ENCODE assay signal across 17 cellular contexts in the genomic region with DNA sequence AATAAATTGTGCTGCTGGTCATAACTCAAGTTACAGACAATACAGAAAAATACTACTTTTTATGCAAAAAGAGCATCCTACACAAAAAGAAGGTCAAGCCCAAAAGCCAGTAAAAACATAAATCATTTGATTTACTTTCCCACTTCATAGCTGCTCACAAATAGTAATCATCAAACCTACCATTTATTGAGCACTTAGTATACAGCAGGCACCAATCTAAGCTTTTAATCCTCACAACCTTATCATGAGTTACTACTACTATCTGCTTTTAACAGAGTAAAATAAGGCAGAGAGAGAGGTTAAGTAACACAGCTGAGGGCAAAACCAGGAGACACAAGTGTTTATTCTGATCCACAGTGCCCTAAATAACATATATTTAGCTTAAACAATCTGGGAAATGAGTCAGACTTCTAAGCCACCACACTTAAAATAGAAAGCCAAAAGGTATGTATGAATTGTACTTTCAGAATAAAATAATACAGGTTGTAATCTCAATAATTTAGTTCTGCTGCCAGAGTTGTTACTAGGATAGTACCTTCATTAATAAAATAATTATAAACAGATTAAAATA. TPM values are rescaled to one million over a fixed set of nuclear protein-coding genes. Genes with fewer than 3 reads are reported as not detected.
DNase-seq lines count a peak whose midpoint lies in the region; ATAC-seq and TF ChIP-seq lines count a peak whose summit lies in the region.
"Had no signal": no experiment of that assay in that cellular context is flagged by ENCODE, and none has a peak within 500 bp of the region (broad histone marks: within the 10 kb centered on the region; RNA-seq: fewer than 3 reads in every experiment).

No MANE protein-coding gene starts in this region.

- H3K9me3 Mint-ChIP-seq in CD4-positive, alpha-beta T cell: no peaks in the 10 kb centered on the region
- H3K9me3 Mint-ChIP-seq in GM23338 (peaks cover 3% of the 10 kb centered on the region; the same call in 2 of the 3 replicates), CD14-positive monocyte (peaks cover 0 to 4% (median 0%) of the 10 kb centered on the region in 7 donors)
- no peaks in the 10 kb centered on the region for H3K9me3 Mint-ChIP-seq in activated CD4-positive, alpha-beta memory T cell treated with anti-CD3 and anti-CD28 coated beads for 36 hours
- H3K9me3 Mint-ChIP-seq: memory B cell; T-helper 1 cell treated with Interleukin-12 subunit alpha and Interleukin-12 subunit beta and Interleukin-4 antibody, amounts not matched to agents 30 μg/mL and 1 μg/mL, for 36 hours had no signal

- CTCF ChIA-PET in CD4-positive, alpha-beta T cell (lab: Charles Lee): interaction anchor here (1.5 kb wide), 1 partner anchor 8 kb away, joined by 5 read pairs; a partner anchor contains a TSS
- CTCF ChIA-PET in activated CD4-positive, alpha-beta memory T cell treated with anti-CD3 and anti-CD28 coated beads for 36 hours (lab: Charles Lee): interaction anchor here (0.9 kb wide), 1 partner anchor 16 kb away, joined by 3 read pairs; no protein-coding TSS in a partner anchor

- no peak overlapping the region for H3K27ac Mint-ChIP-seq in CD4-positive, alpha-beta T cell
- H3K27ac Mint-ChIP-seq in GM23338 (peak overlapping the region; percentile 99; the same call in 1 of the 2 replicates), CD14-positive monocyte (no peak overlapping the region)
- peak overlapping the region; percentile 38 for H3K27ac Mint-ChIP-seq in activated CD4-positive, alpha-beta memory T cell treated with anti-CD3 and anti-CD28 coated beads for 36 hours
- H3K27ac Mint-ChIP-seq: memory B cell; T-helper 1 cell treated with Interleukin-12 subunit alpha and Interleukin-12 subunit beta and Interleukin-4 antibody, amounts not matched to agents 30 μg/mL and 1 μg/mL, for 36 hours had no signal

- no peaks in the 10 kb centered on the region for H3K27me3 ChIP-seq in CD4-positive, alpha-beta T cell (ENCODE audit: control insufficient read depth, insufficient read depth, low read length)
- no peaks in the 10 kb centered on the region for H3K27me3 ChIP-seq in GM23338 (ENCODE audit: insufficient read depth)
- H3K27me3 ChIP-seq: BLaER1 treated with 17β-estradiol and CSF1 and Interleukin-3, amounts not matched to agents 10 nM and 100 nM; suprapubic skin had no signal

- peaks cover 6% of the 10 kb centered on the region for H3K36me3 ChIP-seq in GM23338 (ENCODE audit: insufficient read depth)
- H3K36me3 ChIP-seq: suprapubic skin had no signal

- no peak for TF ChIP-seq CTCF in CD4-positive, alpha-beta T cell (IDR thresholded peaks at IDR 0.05)
- TF ChIP-seq CTCF in GM23338 (conservative IDR thresholded peaks at IDR 0.05; ENCODE audit: low read depth in 2 of 2) (no peak), fibroblast of villous mesenchyme (IDR thresholded peaks at IDR 0.05; ENCODE audit: insufficient read depth, low read depth, low read length) (no peak), CD14-positive monocyte (IDR thresholded peaks at IDR 0.05) (no peak)

- no peak overlapping the region for H3K27ac ChIP-seq in CD4-positive, alpha-beta T cell (ENCODE audit: low read depth, low read length)
- 0 out of 2 replicates have a peak overlapping the region, but pooled peaks have one; percentile 96 for H3K27ac ChIP-seq in GM23338 (ENCODE audit: low read depth)
- H3K27ac ChIP-seq: suprapubic skin had no signal

- no peaks in the 10 kb centered on the region for H3K27me3 Mint-ChIP-seq in CD4-positive, alpha-beta T cell
- H3K27me3 Mint-ChIP-seq in GM23338 (ENCODE audit: insufficient read depth, low read depth, poor library complexity) (peaks cover 19% of the 10 kb centered on the region), CD14-positive monocyte (ENCODE audit: low read depth in 3 of 3) (peaks cover 0 to 1% (median 0%) of the 10 kb centered on the region in 3 donors)
- H3K27me3 Mint-ChIP-seq in activated CD4-positive, alpha-beta memory T cell treated with anti-CD3 and anti-CD28 coated beads for 36 hours: peaks cover 2% of the 10 kb centered on the region
- H3K27me3 Mint-ChIP-seq: memory B cell had no signal

- POLR2A ChIA-PET in CD4-positive, alpha-beta T cell (lab: Charles Lee): interaction anchor here (1.3 to 1.4 kb wide), 2 partner anchors 8 to 39 kb away, joined by 5 to 7 read pairs; a partner anchor contains a TSS
- POLR2A ChIA-PET in activated CD4-positive, alpha-beta memory T cell treated with anti-CD3 and anti-CD28 coated beads for 36 hours (lab: Charles Lee): interaction anchor here (0.7 to 2.5 kb wide), 3 partner anchors 10 to 82 kb away, joined by 3 to 9 read pairs (median 3); a partner anchor contains a TSS

- H3K4me1 Mint-ChIP-seq in CD4-positive, alpha-beta T cell (ENCODE audit: low read depth): peaks cover 16% of the 10 kb centered on the region
- H3K4me1 Mint-ChIP-seq in GM23338: peaks cover 5% of the 10 kb centered on the region
- H3K4me1 Mint-ChIP-seq in activated CD4-positive, alpha-beta memory T cell treated with anti-CD3 and anti-CD28 coated beads for 36 hours (ENCODE audit: low read depth): peaks cover 22% of the 10 kb centered on the region
- peaks cover 11% of the 10 kb centered on the region for H3K4me1 Mint-ChIP-seq in CD14-positive monocyte

- peaks cover 12% of the 10 kb centered on the region for H4K20me1 ChIP-seq in GM23338 (replicated peaks; ENCODE audit: insufficient read depth)

- no peak for ATAC-seq in CD4-positive, alpha-beta T cell (ENCODE audit: poor library complexity)
- no peak for ATAC-seq in GM23338
- ATAC-seq: activated CD4-positive, CD25-positive, alpha-beta regulatory T cell treated with anti-CD3 and anti-CD28 coated beads, Interleukin-2, amount 50 U/mL, for 24 hours; sciatic nerve had no signal

- H3K36me3 Mint-ChIP-seq in CD4-positive, alpha-beta T cell (ENCODE audit: low read depth): peaks cover 10% of the 10 kb centered on the region
- H3K36me3 Mint-ChIP-seq in GM23338 (ENCODE audit: low read depth) (peaks cover 27% of the 10 kb centered on the region), CD14-positive monocyte (no peaks in the 10 kb centered on the region)
- H3K36me3 Mint-ChIP-seq in activated CD4-positive, alpha-beta memory T cell treated with anti-CD3 and anti-CD28 coated beads for 36 hours: peaks cover 9% of the 10 kb centered on the region
- H3K36me3 Mint-ChIP-seq: memory B cell had no signal

- H2AFZ ChIP-seq in GM23338: no peak overlapping the region

- no peaks in the 10 kb centered on the region for H3K9me2 ChIP-seq in GM23338 (ENCODE audit: insufficient read depth)

- H3F3A ChIP-seq in GM23338 (replicated peaks; ENCODE audit: low read depth): 0 out of 2 replicates have a peak, but pooled peaks cover 7% of the 10 kb centered on the region

- H3K9me3 ChIP-seq in CD4-positive, alpha-beta T cell (ENCODE audit: control insufficient read depth, low read length): no peaks in the 10 kb centered on the region
- H3K9me3 ChIP-seq: suprapubic skin had no signal

- intact Hi-C loops in CD4-positive, alpha-beta T cell (cut with DNase I, micrococcal nuclease): loop anchor here in 1 of 2 experiments (2.0 kb wide), 1 partner anchor 54 kb away; no protein-coding TSS in a partner anchor
- intact Hi-C loops in activated CD4-positive, alpha-beta memory T cell treated with anti-CD3 and anti-CD28 coated beads for 36 hours (cut with micrococcal nuclease): no loop called here
- intact Hi-C loops in CD14-positive monocyte (cut with micrococcal nuclease): loop anchor here in 1 of 2 donors (10.0 kb wide), 1 partner anchor 54 kb away; a partner anchor contains a TSS

- peaks cover 31% of the 10 kb centered on the region for H3K79me2 ChIP-seq in GM23338 (replicated peaks; ENCODE audit: insufficient read depth)

- DNase-seq in CD4-positive, alpha-beta T cell: no peak
- DNase-seq in GM23338 (ENCODE audit: low spot score) (no peak), fibroblast of villous mesenchyme (ENCODE audit: low read depth) (peak; percentile 61), NCI-H345 (lab: John Stamatoyannopoulos, UW) (no peak), Ammon's horn (ENCODE audit: low spot score) (no peak), CD14-positive monocyte (ENCODE audit: low spot score) (no peak)
- DNase-seq in activated CD4-positive, alpha-beta memory T cell treated with anti-CD3 and anti-CD28 coated beads for 36 hours: no peak
- DNase-seq: anterior cingulate cortex, DMS53, NCI-H2029 treated with DMSO at 0.1 percent for 48 hours, NCI-H748 treated with DMSO at 0.1 percent for 48 hours had no signal

- H3K4me3 ChIP-seq in GM23338 (no peak overlapping the region), fibroblast of villous mesenchyme (ENCODE audit: low read depth, low read length) (no peak overlapping the region)
- H3K4me3 ChIP-seq: BLaER1 treated with 17β-estradiol and CSF1 and Interleukin-3, amounts not matched to agents 10 nM and 100 nM; suprapubic skin had no signal

- no peak overlapping the region for H3K4me2 ChIP-seq in GM23338

- peaks cover 7% of the 10 kb centered on the region for H3K4me1 ChIP-seq in GM23338 (ENCODE audit: insufficient read depth)

- H3K4me3 Mint-ChIP-seq in CD4-positive, alpha-beta T cell: peak overlapping the region; percentile 42
- H3K4me3 Mint-ChIP-seq in GM23338 (no peak overlapping the region), CD14-positive monocyte (no peak overlapping the region)
- H3K4me3 Mint-ChIP-seq in activated CD4-positive, alpha-beta memory T cell treated with anti-CD3 and anti-CD28 coated beads for 36 hours: no peak overlapping the region
- H3K4me3 Mint-ChIP-seq: memory B cell; T-helper 1 cell treated with Interleukin-12 subunit alpha and Interleukin-12 subunit beta and Interleukin-4 antibody, amounts not matched to agents 30 μg/mL and 1 μg/mL, for 36 hours had no signal

RNA-seq across cellular contexts. Expression of a gene that starts 1.7 kb away (rescaled TPM):
- 10 to 100 TPM; 10.3 to 11.1 TPM for total RNA-seq in CD4-positive, alpha-beta T cell
- 263 and 292 TPM in 2 replicates for total RNA-seq in GM23338 (2014; rRNA removed; shearing (Covaris generic))
- polyA plus RNA-seq in GM23338 (2016; fragmentation: Nextera tagmentation; extraction: Ambion mirVana) (97.5 and 105 TPM in 2 replicates), CD14-positive monocyte (10 to 100 TPM; 16.3 to 16.6 TPM)
- 100 to 1,000 TPM; 165 to 170 TPM for total RNA-seq in activated CD4-positive, alpha-beta memory T cell treated with anti-CD3 and anti-CD28 coated beads for 36 hours
- total RNA-seq in fibroblast of villous mesenchyme: 113 and 164 TPM in 2 replicates

RNA-seq across cellular contexts. Expression of a gene that starts 8.0 kb away (rescaled TPM):
- 10 to 100 TPM; 23.0 TPM for total RNA-seq in CD4-positive, alpha-beta T cell
- 45.8 and 55.2 TPM in 2 replicates for total RNA-seq in GM23338 (2014; rRNA removed; shearing (Covaris generic))
- polyA plus RNA-seq in GM23338 (2016; fragmentation: Nextera tagmentation; extraction: Ambion mirVana) (38.8 and 42.2 TPM in 2 replicates), CD14-positive monocyte (10 to 100 TPM; 29.2 to 31.9 TPM)
- total RNA-seq in activated CD4-positive, alpha-beta memory T cell treated with anti-CD3 and anti-CD28 coated beads for 36 hours: 10 to 100 TPM; 31.2 to 36.6 TPM
- 23.7 and 29.0 TPM in 2 replicates for total RNA-seq in fibroblast of villous mesenchyme

RNA-seq across cellular contexts. Expression of a gene that starts 39.3 kb away (rescaled TPM):
- total RNA-seq in CD4-positive, alpha-beta T cell: 10 to 100 TPM; 27.8 to 28.2 TPM
- 27.8 and 28.2 TPM in 2 replicates for total RNA-seq in GM23338 (2014; rRNA removed; shearing (Covaris generic))
- 13.7 and 14.4 TPM in 2 replicates for polyA plus RNA-seq in GM23338 (2016; fragmentation: Nextera tagmentation; extraction: Ambion mirVana)
- total RNA-seq in activated CD4-positive, alpha-beta memory T cell treated with anti-CD3 and anti-CD28 coated beads for 36 hours: 10 to 100 TPM; 22.3 to 24.5 TPM
- total RNA-seq in fibroblast of villous mesenchyme: 32.0 and 32.9 TPM in 2 replicates
- polyA plus RNA-seq in CD14-positive monocyte: 1 to 10 TPM; 1.7 to 4.1 TPM

RNA-seq across cellular contexts. Expression of a gene that starts 55.7 kb away (rescaled TPM):
- total RNA-seq in CD4-positive, alpha-beta T cell: 10 to 100 TPM; 57.1 to 57.3 TPM
- 58.0 and 67.3 TPM in 2 replicates for total RNA-seq in GM23338 (2014; rRNA removed; shearing (Covaris generic))
- 22.2 and 24.1 TPM in 2 replicates for polyA plus RNA-seq in GM23338 (2016; fragmentation: Nextera tagmentation; extraction: Ambion mirVana)
- total RNA-seq in activated CD4-positive, alpha-beta memory T cell treated with anti-CD3 and anti-CD28 coated beads for 36 hours: 10 to 100 TPM; 34.8 to 39.3 TPM
- total RNA-seq in fibroblast of villous mesenchyme: 41.6 and 49.7 TPM in 2 replicates
- 10 to 100 TPM; 18.4 to 21.5 TPM for polyA plus RNA-seq in CD14-positive monocyte

Comparison
In these comparisons a context has a peak if more than half of its experiments do, and no peak if none do; other contexts are left out.
1. H3K27ac Mint-ChIP-seq: peak in GM23338 (single experiment) and activated CD4-positive, alpha-beta memory T cell treated with anti-CD3 and anti-CD28 coated beads for 36 hours (single experiment); none in CD4-positive, alpha-beta T cell (single experiment) and CD14-positive monocyte (0 of 7).